ENCODE assay signal across 8 cellular contexts in the genomic region with DNA sequence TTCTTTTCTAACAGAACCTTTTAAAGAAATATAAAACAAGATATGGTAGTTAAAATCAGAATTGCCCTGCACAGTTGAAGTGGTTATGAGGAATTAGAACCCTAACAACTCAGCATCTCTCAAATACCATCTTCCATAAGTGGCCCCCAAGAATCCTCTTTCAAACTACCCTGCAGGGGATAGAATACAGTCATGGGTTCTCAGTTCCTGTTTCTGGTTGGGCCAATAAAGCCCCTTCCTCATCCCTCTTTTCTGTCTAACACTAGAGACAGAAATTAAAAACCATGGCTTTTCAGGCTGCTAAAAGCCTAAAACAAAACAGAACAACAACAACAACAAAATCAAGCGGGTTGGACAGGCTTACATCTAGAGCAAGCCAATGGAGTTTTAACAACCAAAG. TPM values are rescaled to one million over a fixed set of nuclear protein-coding genes. Genes with fewer than 3 reads are reported as not detected.
A peak's percentile ranks its signal among the peaks of the same experiment; 100 is the strongest.
DNase-seq lines count a peak whose midpoint lies in the region; ATAC-seq and TF ChIP-seq lines count a peak whose summit lies in the region.

No MANE protein-coding gene starts in this region.

- 93 to 97% (median 95%) methylated on average over 1 of the region's 1 CpG for WGBS in spleen, 5 donors

- TF ChIP-seq CTCF in GM23338 (conservative IDR thresholded peaks at IDR 0.05; ENCODE audit: low read depth in 2 of 2) (no peak), Panc1 (IDR thresholded peaks at IDR 0.05) (no peak), neural crest cell (conservative IDR thresholded peaks at IDR 0.05) (no peak), spleen (IDR thresholded peaks at IDR 0.05 in 8 of 11, conservative IDR thresholded peaks at IDR 0.05 in 3 of 11) (no peak)

- peak overlapping the region; percentile 30; the same call in 1 of the 2 replicates for H3K4me2 ChIP-seq in GM23338

- POLR2A ChIA-PET in Panc1 (lab: Charles Lee): interaction anchor here (1.7 kb wide), 1 partner anchor 467 kb away, joined by 6 read pairs; no protein-coding TSS in a partner anchor

- CTCF ChIA-PET in Panc1 (lab: Charles Lee): no interaction called here

- 0 out of 3 replicates have a peak overlapping the region, but pooled peaks have one; percentile 19 for H3K4me3 Mint-ChIP-seq in GM23338
- peak overlapping the region; percentile 48 for H3K4me3 Mint-ChIP-seq in neural crest cell

- intact Hi-C loops in Panc1 (cut with micrococcal nuclease; ENCODE audit: unreplicated experiment) (no loop called here), spleen (cut with DNase I; ENCODE audit: low total_unique reads) (no loop called here)

- H3K36me3 Mint-ChIP-seq in GM23338 (ENCODE audit: low read depth) (0 out of 3 replicates have a peak, but pooled peaks cover 3% of the 10 kb centered on the region), neural crest cell (ENCODE audit: low read depth) (peaks cover 6% of the 10 kb centered on the region)

- H3K4me3 ChIP-seq in GM23338 (no peak overlapping the region), Panc1 (ENCODE audit: low read depth in 2 of 2, low read length in 2 of 2) (no peak overlapping the region), spleen (no peak overlapping the region)

- no peaks in the 10 kb centered on the region for H3K36me3 ChIP-seq in GM23338 (ENCODE audit: insufficient read depth)
- H3K36me3 ChIP-seq in Panc1 (ENCODE audit: control insufficient read depth, insufficient read depth, low read length): no peaks in the 10 kb centered on the region; the same call in 1 of the 2 replicates
- H3K36me3 ChIP-seq in spleen: no peaks in the 10 kb centered on the region

- H3K27ac ChIP-seq in GM23338 (ENCODE audit: low read depth) (no peak overlapping the region), Panc1 (ENCODE audit: low read length) (peak overlapping the region; percentile 74), spleen (peak overlapping the region in 3 of 8 donors; percentile 11 to 54 (median 50))

- H3F3A ChIP-seq in GM23338 (replicated peaks; ENCODE audit: low read depth): no peaks in the 10 kb centered on the region

- H3K9me3 Mint-ChIP-seq in GM23338 (no peaks in the 10 kb centered on the region), neural crest cell (no peaks in the 10 kb centered on the region)

- H3K27me3 ChIP-seq in GM23338 (ENCODE audit: insufficient read depth): no peaks in the 10 kb centered on the region
- H3K27me3 ChIP-seq in Panc1 (ENCODE audit: control insufficient read depth, insufficient read depth, low read length): no peaks in the 10 kb centered on the region
- no peaks in the 10 kb centered on the region for H3K27me3 ChIP-seq in spleen (replicated peaks in 1 of 7)

- H3K27me3 Mint-ChIP-seq in GM23338 (ENCODE audit: insufficient read depth, low read depth, poor library complexity) (no peaks in the 10 kb centered on the region), neural crest cell (ENCODE audit: low read depth) (no peaks in the 10 kb centered on the region)

- peaks cover 31% of the 10 kb centered on the region for H3K4me1 Mint-ChIP-seq in GM23338
- H3K4me1 Mint-ChIP-seq in neural crest cell: peaks cover 37% of the 10 kb centered on the region

- BruUV-seq in Panc1 (replicated peaks; lab: Mats Ljungman, UMichigan): no TSS peak

- H3K4me1 ChIP-seq in GM23338 (ENCODE audit: insufficient read depth) (peaks cover 26% of the 10 kb centered on the region), Panc1 (ENCODE audit: control insufficient read depth, insufficient read depth, low read length) (peaks cover 48% of the 10 kb centered on the region), spleen (peaks cover 4 to 21% (median 13%) of the 10 kb centered on the region in 6 donors)

- H3K9me3 ChIP-seq in Panc1 (ENCODE audit: control insufficient read depth, insufficient read depth, low read depth, low read length) (no peaks in the 10 kb centered on the region), spleen (no peaks in the 10 kb centered on the region)

- H3K9me2 ChIP-seq in GM23338 (ENCODE audit: insufficient read depth): no peaks in the 10 kb centered on the region

- no peaks in the 10 kb centered on the region for H4K20me1 ChIP-seq in GM23338 (replicated peaks; ENCODE audit: insufficient read depth)

- H2AFZ ChIP-seq in GM23338: no peak overlapping the region

- in situ Hi-C loops in Panc1 (cut with HindIII; ENCODE audit: low pct_unique_long_range_greater_than_20kb, low sequenced_read_pairs): no loop called here

- no peak for TF ChIP-seq POLR2A in spleen (IDR thresholded peaks at IDR 0.05)

- DNase-seq in GM23338 (ENCODE audit: low spot score): no peak
- DNase-seq in Panc1 (ENCODE audit: low read depth, low spot score): no peak
- DNase-seq in neural crest cell (ENCODE audit: low read depth, low spot score): no peak
- DNase-seq in spleen: no peak
- no peak for DNase-seq in activated gamma-delta T cell treated with Interleukin-2 at 50 U/mL for 16 hours
- DNase-seq in NCI-H187 (lab: John Stamatoyannopoulos, UW): no peak

- no peak overlapping the region for H3K27ac Mint-ChIP-seq in GM23338
- peak overlapping the region; percentile 35 for H3K27ac Mint-ChIP-seq in neural crest cell (ENCODE audit: unreplicated experiment)

- no peaks in the 10 kb centered on the region for H3K79me2 ChIP-seq in GM23338 (replicated peaks; ENCODE audit: insufficient read depth)

- ATAC-seq in GM18499 (IDR thresholded peaks at IDR 0.05; ENCODE audit: insufficient read depth, unreplicated experiment): peak; percentile 11
- no peak for ATAC-seq in GM23338
- no peak for ATAC-seq in Panc1
- no peak for ATAC-seq in GM19463 (IDR thresholded peaks at IDR 0.05; ENCODE audit: unreplicated experiment)

TF ChIP-seq in GM23338, 12 proteins besides CTCF, POLR2A, EP300 and RAD21 (continues in another document):
- TF ChIP-seq POLR2AphosphoS5 (IDR thresholded peaks at IDR 0.05; ENCODE audit: low read depth) (no peak), NANOG (IDR thresholded peaks at IDR 0.05; ENCODE audit: borderline replicate concordance) (no peak), EZH2 (IDR thresholded peaks at IDR 0.05; ENCODE audit: low read depth, unreplicated experiment) (no peak), ZNF114 (CRISPR knock-in tag; IDR thresholded peaks at IDR 0.05) (no peak), STAT1 (IDR thresholded peaks at IDR 0.05; ENCODE audit: unreplicated experiment) (no peak)
- TF ChIP-seq, protein P1, sequence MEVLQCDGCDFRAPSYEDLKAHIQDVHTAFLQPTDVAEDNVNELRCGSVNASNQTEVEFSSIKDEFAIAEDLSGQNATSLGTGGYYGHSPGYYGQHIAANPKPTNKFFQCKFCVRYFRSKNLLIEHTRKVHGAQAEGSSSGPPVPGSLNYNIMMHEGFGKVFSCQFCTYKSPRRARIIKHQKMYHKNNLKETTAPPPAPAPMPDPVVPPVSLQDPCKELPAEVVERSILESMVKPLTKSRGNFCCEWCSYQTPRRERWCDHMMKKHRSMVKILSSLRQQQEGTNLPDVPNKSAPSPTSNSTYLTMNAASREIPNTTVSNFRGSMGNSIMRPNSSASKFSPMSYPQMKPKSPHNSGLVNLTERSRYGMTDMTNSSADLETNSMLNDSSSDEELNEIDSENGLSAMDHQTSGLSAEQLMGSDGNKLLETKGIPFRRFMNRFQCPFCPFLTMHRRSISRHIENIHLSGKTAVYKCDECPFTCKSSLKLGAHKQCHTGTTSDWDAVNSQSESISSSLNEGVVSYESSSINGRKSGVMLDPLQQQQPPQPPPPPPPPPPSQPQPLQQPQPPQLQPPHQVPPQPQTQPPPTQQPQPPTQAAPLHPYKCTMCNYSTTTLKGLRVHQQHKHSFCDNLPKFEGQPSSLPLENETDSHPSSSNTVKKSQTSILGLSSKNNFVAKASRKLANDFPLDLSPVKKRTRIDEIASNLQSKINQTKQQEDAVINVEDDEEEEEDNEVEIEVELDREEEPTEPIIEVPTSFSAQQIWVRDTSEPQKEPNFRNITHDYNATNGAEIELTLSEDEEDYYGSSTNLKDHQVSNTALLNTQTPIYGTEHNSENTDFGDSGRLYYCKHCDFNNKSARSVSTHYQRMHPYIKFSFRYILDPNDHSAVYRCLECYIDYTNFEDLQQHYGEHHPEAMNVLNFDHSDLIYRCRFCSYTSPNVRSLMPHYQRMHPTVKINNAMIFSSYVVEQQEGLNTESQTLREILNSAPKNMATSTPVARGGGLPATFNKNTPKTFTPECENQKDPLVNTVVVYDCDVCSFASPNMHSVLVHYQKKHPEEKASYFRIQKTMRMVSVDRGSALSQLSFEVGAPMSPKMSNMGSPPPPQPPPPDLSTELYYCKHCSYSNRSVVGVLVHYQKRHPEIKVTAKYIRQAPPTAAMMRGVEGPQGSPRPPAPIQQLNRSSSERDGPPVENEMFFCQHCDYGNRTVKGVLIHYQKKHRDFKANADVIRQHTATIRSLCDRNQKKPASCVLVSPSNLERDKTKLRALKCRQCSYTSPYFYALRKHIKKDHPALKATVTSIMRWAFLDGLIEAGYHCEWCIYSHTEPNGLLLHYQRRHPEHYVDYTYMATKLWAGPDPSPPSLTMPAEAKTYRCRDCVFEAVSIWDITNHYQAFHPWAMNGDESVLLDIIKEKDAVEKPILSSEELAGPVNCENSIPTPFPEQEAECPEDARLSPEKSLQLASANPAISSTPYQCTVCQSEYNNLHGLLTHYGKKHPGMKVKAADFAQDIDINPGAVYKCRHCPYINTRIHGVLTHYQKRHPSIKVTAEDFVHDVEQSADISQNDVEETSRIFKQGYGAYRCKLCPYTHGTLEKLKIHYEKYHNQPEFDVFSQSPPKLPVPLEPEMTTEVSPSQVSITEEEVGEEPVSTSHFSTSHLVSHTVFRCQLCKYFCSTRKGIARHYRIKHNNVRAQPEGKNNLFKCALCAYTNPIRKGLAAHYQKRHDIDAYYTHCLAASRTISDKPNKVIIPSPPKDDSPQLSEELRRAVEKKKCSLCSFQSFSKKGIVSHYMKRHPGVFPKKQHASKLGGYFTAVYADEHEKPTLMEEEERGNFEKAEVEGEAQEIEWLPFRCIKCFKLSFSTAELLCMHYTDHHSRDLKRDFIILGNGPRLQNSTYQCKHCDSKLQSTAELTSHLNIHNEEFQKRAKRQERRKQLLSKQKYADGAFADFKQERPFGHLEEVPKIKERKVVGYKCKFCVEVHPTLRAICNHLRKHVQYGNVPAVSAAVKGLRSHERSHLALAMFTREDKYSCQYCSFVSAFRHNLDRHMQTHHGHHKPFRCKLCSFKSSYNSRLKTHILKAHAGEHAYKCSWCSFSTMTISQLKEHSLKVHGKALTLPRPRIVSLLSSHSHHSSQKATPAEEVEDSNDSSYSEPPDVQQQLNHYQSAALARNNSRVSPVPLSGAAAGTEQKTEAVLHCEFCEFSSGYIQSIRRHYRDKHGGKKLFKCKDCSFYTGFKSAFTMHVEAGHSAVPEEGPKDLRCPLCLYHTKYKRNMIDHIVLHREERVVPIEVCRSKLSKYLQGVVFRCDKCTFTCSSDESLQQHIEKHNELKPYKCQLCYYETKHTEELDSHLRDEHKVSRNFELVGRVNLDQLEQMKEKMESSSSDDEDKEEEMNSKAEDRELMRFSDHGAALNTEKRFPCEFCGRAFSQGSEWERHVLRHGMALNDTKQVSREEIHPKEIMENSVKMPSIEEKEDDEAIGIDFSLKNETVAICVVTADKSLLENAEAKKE (CRISPR knock-in tag; IDR thresholded peaks at IDR 0.05): no peak

RNA-seq across cellular contexts. Expression of a gene that starts 6.7 kb away (rescaled TPM):
- total RNA-seq in GM23338 (2014; rRNA removed; shearing (Covaris generic)): 3.3 and 4.2 TPM in 2 replicates
- polyA plus RNA-seq in GM23338 (2016; fragmentation: Nextera tagmentation; extraction: Ambion mirVana) (4.2 and 4.3 TPM in 2 replicates), spleen (under 1 TPM; 0.43 to 0.51 (median 0.50) TPM)
- total RNA-seq in Panc1 (2021; ENCODE audit: unreplicated experiment) (7.0 TPM), neural crest cell (4.6 and 4.7 TPM in 2 replicates), spleen (1 to 10 TPM; 1.7 to 3.5 (median 2.3) TPM)
- polyA plus RNA-seq in Panc1 (2012; ENCODE audit: insufficient read length): 3.0 TPM
